ENCODE assay signal across 7 cellular contexts in the genomic region with DNA sequence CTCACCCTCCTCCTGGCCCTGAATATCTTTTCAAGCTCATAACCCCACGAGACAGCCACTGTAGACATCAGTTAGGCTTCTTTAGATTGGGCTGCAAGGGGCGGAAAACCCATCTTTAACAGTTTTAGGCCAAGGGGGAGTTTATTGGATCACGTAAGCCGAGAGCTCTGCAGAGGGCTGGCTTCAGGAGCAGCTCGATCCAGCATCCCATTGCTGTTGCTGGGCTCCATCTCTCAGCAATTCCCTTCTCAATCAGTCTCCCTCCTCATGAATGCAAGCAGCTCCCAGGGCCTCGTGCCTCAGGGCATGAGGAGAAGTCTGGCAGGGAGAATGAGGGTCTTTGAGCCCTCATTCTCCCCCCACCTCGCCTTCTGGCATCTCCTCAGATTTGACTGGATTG. TPM values are rescaled to one million over a fixed set of nuclear protein-coding genes. Genes with fewer than 3 reads are reported as not detected.
"Had no signal": no experiment of that assay in that cellular context is flagged by ENCODE, and none has a peak within 500 bp of the region (broad histone marks: within the 10 kb centered on the region; RNA-seq: fewer than 3 reads in every experiment).

No MANE protein-coding gene starts in this region.

- DNase-seq: H9, HCEC 1CT had no signal

- FAIRE-seq: H1, H54, HTR-8/SVneo had no signal

- ATAC-seq: GM23338 had no signal

- H2AFZ ChIP-seq: GM23338 had no signal

- H3K4me2 ChIP-seq: GM23338 had no signal

- H3K4me3 ChIP-seq: GM23338 had no signal

RNA-seq across cellular contexts. Expression of a gene that starts 59.4 kb away (rescaled TPM):
- total RNA-seq: HT-29 had no signal
- polyA plus RNA-seq: GM23338 had no signal
